8 cellular contexts compared by ENCODE assay signal in the genomic region with DNA sequence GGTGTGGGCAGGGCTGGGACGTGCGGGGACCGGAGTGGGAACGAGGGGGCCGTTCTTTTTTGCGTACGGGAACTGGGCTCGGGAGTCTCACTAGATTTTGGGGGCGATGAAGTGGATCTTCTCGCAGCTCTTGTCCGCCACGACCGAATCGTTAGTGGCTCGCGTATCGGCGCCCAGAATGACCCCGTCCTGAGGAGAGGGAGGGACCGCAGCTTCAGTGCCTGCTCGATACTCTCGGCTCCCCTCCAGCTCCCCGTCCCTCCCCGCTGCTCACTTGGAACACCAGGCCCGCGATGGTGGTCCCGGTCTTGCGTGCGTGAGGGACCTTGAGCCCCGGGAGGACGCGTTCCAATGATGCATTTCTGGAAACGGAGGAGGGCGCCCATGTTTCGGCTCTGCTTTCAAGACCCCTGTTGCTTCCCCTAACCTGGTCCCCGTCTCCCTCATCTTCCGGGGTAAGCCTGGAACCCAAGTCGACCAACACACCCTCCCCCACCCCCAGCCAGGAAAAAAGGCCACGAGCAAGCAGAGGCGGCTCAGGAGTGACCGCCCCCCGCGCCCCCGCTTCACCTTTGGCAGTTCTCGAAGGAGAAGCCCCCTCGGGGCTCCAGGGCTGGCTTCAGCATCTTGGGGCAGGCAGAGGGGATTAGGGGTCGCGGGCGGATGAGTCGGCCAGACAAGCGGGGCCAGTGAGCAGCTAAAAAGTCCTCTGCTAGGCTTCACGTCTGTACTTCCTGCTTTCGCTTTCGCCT. TPM values are rescaled to one million over a fixed set of nuclear protein-coding genes. Genes with fewer than 3 reads are reported as not detected.
A peak's percentile ranks its signal among the peaks of the same experiment; 100 is the strongest.
DNase-seq lines count a peak whose midpoint lies in the region; ATAC-seq and TF ChIP-seq lines count a peak whose summit lies in the region.

PSMB10 (minus strand) TSS at position 727 of the 752 bp plus-strand sequence; CDS start at position 626, 101 bp downstream.

- DNase-seq in C1 segment of cervical spinal cord (lab: John Stamatoyannopoulos, UW) (peak in 10 of 14 donors; percentile 37 to 72 (median 56)), MM.1S (no peak), activated T-cell treated with anti-CD3 and anti-CD28 coated beads for 24 hours (ENCODE audit: low read depth) (peak; percentile 44), esophagus squamous epithelium (lab: John Stamatoyannopoulos, UW) (peak; percentile 35), myocyte (ENCODE audit: low read depth) (peak; percentile 54), thoracic aorta (ENCODE audit: low spot score) (no peak), inferior parietal cortex (ENCODE audit: extremely low spot score) (no peak)

- peaks cover 30% of the 10 kb centered on the region for H3K79me2 ChIP-seq in MM.1S (ENCODE audit: low read length)

- TF ChIP-seq CTCF in MM.1S (IDR thresholded peaks at IDR 0.05; ENCODE audit: low read length) (no peak), esophagus squamous epithelium (IDR thresholded peaks at IDR 0.05) (no peak), thoracic aorta (IDR thresholded peaks at IDR 0.05) (no peak)

- H3K27ac ChIP-seq in MM.1S (ENCODE audit: low read length) (peak within 1 kb of the TSS; percentile 82), esophagus squamous epithelium (peak within 1 kb of the TSS; percentile 92 to 97 (median 96)), thoracic aorta (peak within 1 kb of the TSS; percentile 87 to 89)

- ATAC-seq in thoracic aorta (ENCODE audit: insufficient number of reproducible peaks, low FRiP score, low read depth) = peak; percentile 4

- H3K27me3 ChIP-seq in MM.1S (replicated peaks; ENCODE audit: insufficient read depth, low read length) = no peaks in the 10 kb centered on the region
- H3K27me3 ChIP-seq in esophagus squamous epithelium = no peaks in the 10 kb centered on the region
- no peaks in the 10 kb centered on the region for H3K27me3 ChIP-seq in thoracic aorta (replicated peaks; ENCODE audit: insufficient read depth)

- H3K4me1 ChIP-seq in MM.1S (ENCODE audit: low read length) (peaks cover 15% of the 10 kb centered on the region), esophagus squamous epithelium (peaks cover 15 to 43% (median 22%) of the 10 kb centered on the region in 3 donors), thoracic aorta (ENCODE audit: control insufficient read depth in 1 of 2, low read depth in 2 of 2) (peaks cover 17 to 21% of the 10 kb centered on the region in 2 donors)

- peak; percentile 81 for TF ChIP-seq POLR2A in GM19099 (IDR thresholded peaks at IDR 0.05; ENCODE audit: extremely low read depth, insufficient read length, low read depth)
- TF ChIP-seq POLR2A in esophagus squamous epithelium (IDR thresholded peaks at IDR 0.05) = peak in 3 of 4 donors; percentile 35 to 70 (median 52)

- H4K20me1 ChIP-seq in MM.1S (ENCODE audit: insufficient read depth, low read length) = no peaks in the 10 kb centered on the region

- 0 to 1% methylated on average over 4 to 18 of the region's 54 CpGs for WGBS in esophagus squamous epithelium, 2 donors

- peaks cover 16% of the 10 kb centered on the region for H3F3A ChIP-seq in MM.1S (ENCODE audit: insufficient read depth, low read length)

- H3K36me3 ChIP-seq in MM.1S (replicated peaks; ENCODE audit: insufficient read depth, low read length) = no peaks in the 10 kb centered on the region; the same call in 1 of the 2 replicates
- peaks cover 0 to 41% (median 0%) of the 10 kb centered on the region in 3 donors for H3K36me3 ChIP-seq in esophagus squamous epithelium
- peaks cover 13% of the 10 kb centered on the region for H3K36me3 ChIP-seq in thoracic aorta

- peak within 1 kb of the TSS; percentile 89 for H3K9ac ChIP-seq in MM.1S (ENCODE audit: low read length)

- no peaks in the 10 kb centered on the region for H3K9me3 ChIP-seq in MM.1S (replicated peaks; ENCODE audit: insufficient read depth, low read length)
- H3K9me3 ChIP-seq in esophagus squamous epithelium = no peaks in the 10 kb centered on the region
- no peaks in the 10 kb centered on the region for H3K9me3 ChIP-seq in thoracic aorta

- intact Hi-C loops in esophagus squamous epithelium (cut with DNase I) = no loop called here

- peak within 1 kb of the TSS; percentile 87 for H3K4me2 ChIP-seq in MM.1S (ENCODE audit: low read depth, low read length)

- peak within 1 kb of the TSS; percentile 99 for H3K4me3 ChIP-seq in MM.1S (ENCODE audit: low read length)
- peak within 1 kb of the TSS; percentile 69 to 91 (median 86) for H3K4me3 ChIP-seq in esophagus squamous epithelium
- peak within 1 kb of the TSS; percentile 100 for H3K4me3 ChIP-seq in thoracic aorta

- no peaks in the 10 kb centered on the region for H3K9me2 ChIP-seq in MM.1S (replicated peaks; ENCODE audit: insufficient read depth, low read length)

- H2AFZ ChIP-seq in MM.1S (ENCODE audit: low read length) = peak within 1 kb of the TSS; percentile 69

RNA-seq across cellular contexts. Expression of gene PSMB10, which starts in this region (rescaled TPM):
- total RNA-seq in esophagus squamous epithelium = 10 to 100 TPM; 20.7 to 28.4 (median 25.3) TPM
- total RNA-seq in myocyte = 23.4 and 39.3 TPM in 2 replicates
- 78.5 TPM for polyA plus RNA-seq in myocyte (2012)
- 10 to 100 TPM; 19.8 to 52.7 TPM for total RNA-seq in thoracic aorta

Comparison
In these comparisons a context has a peak if more than half of its experiments do, and no peak if none do; other contexts are left out.
1. DNase-seq: peak in C1 segment of cervical spinal cord (10 of 14), activated T-cell treated with anti-CD3 and anti-CD28 coated beads for 24 hours (single experiment), esophagus squamous epithelium (single experiment) and myocyte (single experiment); none in MM.1S (single experiment), thoracic aorta (single experiment) and inferior parietal cortex (single experiment).
2. Peak in every context shown above with its lines, with median percentiles within 50 percentile points of each other: H3K27ac ChIP-seq and H3K4me3 ChIP-seq.